Comparison of ENCODE assay signal across 33 cellular contexts in genomic region chr19:8835446-8835845, GRCh38. TPM values are rescaled to one million over a fixed set of nuclear protein-coding genes. Genes with fewer than 3 reads are reported as not detected.
"Had no signal": no experiment of that assay in that cellular context is flagged by ENCODE, and none has a peak within 500 bp of the region (broad histone marks: within the 10 kb centered on the region; RNA-seq: fewer than 3 reads in every experiment).

No MANE protein-coding gene starts in this region.

- H3K36me3 Mint-ChIP-seq: activated naive CD4-positive, alpha-beta T cell treated with anti-CD3 and anti-CD28 coated beads, Interleukin-2, amount 50 U/mL, for 72 hours; activated naive CD8-positive, alpha-beta T cell treated with anti-CD3 and anti-CD28 coated beads, Interleukin-2, amount 10 ng/mL, durations not matched to agents 7 days and 5 days had no signal

- H3K27ac Mint-ChIP-seq: activated B cell treated with CpG ODN at 0.5 μM for 24 hours; activated naive CD4-positive, alpha-beta T cell treated with anti-CD3 and anti-CD28 coated beads, Interleukin-2, amount 10 ng/mL, durations not matched to agents 7 days and 5 days; activated naive CD4-positive, alpha-beta T cell treated with anti-CD3 and anti-CD28 coated beads, Interleukin-2, amount 50 U/mL, for 72 hours; activated naive CD8-positive, alpha-beta T cell treated with anti-CD3 and anti-CD28 coated beads, Interleukin-2, amount 10 ng/mL, durations not matched to agents 7 days and 5 days; activated T-cell treated with anti-CD3 and anti-CD28 coated beads, Interleukin-2, amount 50 U/mL, for 24 hours; activated T-cell treated with anti-CD3 and anti-CD28 coated beads, Interleukin-2, amount 50 U/mL, for 72 hours; brain; endodermal cell; T-helper 17 cell; T-helper 2 cell treated with Interferon-gamma antibody and Interleukin-4, amounts not matched to agents 5 μg/mL and 100 μg/mL, for 36 hours had no signal

- H3K4me1 Mint-ChIP-seq: endodermal cell had no signal

- H3K27me3 Mint-ChIP-seq: T-helper 17 cell had no signal

- DNase-seq: activated B cell treated with CpG ODN at 0.5 μM for 24 hours; activated CD4-positive, alpha-beta T cell treated with anti-CD3 and anti-CD28 coated beads for 48 hours; activated CD4-positive, alpha-beta T cell treated with anti-CD3 and anti-CD28 coated beads, Interleukin-2, amount 50 U/mL, for 1 hour; activated CD4-positive, alpha-beta T cell treated with anti-CD3 and anti-CD28 coated beads, Interleukin-2, amount 50 U/mL, for 48 hours; activated CD8-positive, alpha-beta memory T cell treated with anti-CD3 and anti-CD28 coated beads, Interleukin-2, amount 50 U/mL, for 48 hours; activated gamma-delta T cell; activated naive CD4-positive, alpha-beta T cell; activated naive CD4-positive, alpha-beta T cell treated with anti-CD3 and anti-CD28 coated beads, Interleukin-2, amount 10 ng/mL, durations not matched to agents 7 days and 5 days; activated naive CD8-positive, alpha-beta T cell treated with anti-CD3 and anti-CD28 coated beads, Interleukin-2, amount 10 ng/mL, durations not matched to agents 7 days and 5 days; activated T-cell treated with anti-CD3 and anti-CD28 coated beads for 4 hours; activated T-cell treated with anti-CD3 and anti-CD28 coated beads, Interleukin-2, amount 50 U/mL, for 24 hours; activated T-cell treated with anti-CD3 and anti-CD28 coated beads, Interleukin-2, amount 50 U/mL, for 72 hours; central memory CD4-positive, alpha-beta T cell; cerebellar nuclear complex; colonic mucosa; effector memory CD4-positive, alpha-beta T cell; endodermal cell; erythroblast; foreskin keratinocyte; gastrocnemius medialis; glutamatergic neuron; heart left ventricle; T-helper 17 cell; T1000; WERI-Rb-1 had no signal

- H3K4me3 Mint-ChIP-seq: activated B cell treated with CpG ODN at 0.5 μM for 24 hours; activated naive CD4-positive, alpha-beta T cell treated with anti-CD3 and anti-CD28 coated beads, Interleukin-2, amount 10 ng/mL, durations not matched to agents 7 days and 5 days; activated naive CD8-positive, alpha-beta T cell treated with anti-CD3 and anti-CD28 coated beads, Interleukin-2, amount 10 ng/mL, durations not matched to agents 7 days and 5 days; activated T-cell treated with anti-CD3 and anti-CD28 coated beads, Interleukin-2, amount 50 U/mL, for 24 hours; activated T-cell treated with anti-CD3 and anti-CD28 coated beads, Interleukin-2, amount 50 U/mL, for 72 hours; endodermal cell; T-helper 17 cell; T-helper 2 cell treated with Interferon-gamma antibody and Interleukin-4, amounts not matched to agents 5 μg/mL and 100 μg/mL, for 36 hours had no signal

- H3K4me3 ChIP-seq: ascending aorta, breast epithelium, cardiac muscle cell, colonic mucosa, esophagus muscularis mucosa, gastrocnemius medialis, heart left ventricle had no signal

- H3K9me3 Mint-ChIP-seq: activated naive CD4-positive, alpha-beta T cell treated with anti-CD3 and anti-CD28 coated beads, Interleukin-2, amount 50 U/mL, for 72 hours; activated naive CD8-positive, alpha-beta T cell treated with anti-CD3 and anti-CD28 coated beads, Interleukin-2, amount 10 ng/mL, durations not matched to agents 7 days and 5 days had no signal

RNA-seq across cellular contexts. Expression of gene MBD3L1, which starts 3.3 kb away (rescaled TPM):
- total RNA-seq: activated B cell treated with CpG ODN at 0.5 μM for 24 hours; activated naive CD4-positive, alpha-beta T cell treated with anti-CD3 and anti-CD28 coated beads, Interleukin-2, amount 50 U/mL, for 72 hours; activated naive CD8-positive, alpha-beta T cell treated with anti-CD3 and anti-CD28 coated beads, Interleukin-2, amount 10 ng/mL, durations not matched to agents 7 days and 5 days; activated T-cell treated with anti-CD3 and anti-CD28 coated beads, Interleukin-2, amount 50 U/mL, for 72 hours; ascending aorta; breast epithelium; cardiac muscle cell; colonic mucosa; dermis microvascular lymphatic vessel endothelial cell; endodermal cell; esophagus muscularis mucosa; foreskin keratinocyte; gastrocnemius medialis; heart left ventricle; T-helper 17 cell had no signal

RNA-seq across cellular contexts. Expression of gene ZNF558, which starts 3.3 kb away (rescaled TPM):
- total RNA-seq: cardiac muscle cell had no signal
